22 cellular contexts compared by ENCODE assay signal in genomic region chr4:97106161-97106560, GRCh38.
"Had no signal": no experiment of that assay in that cellular context is flagged by ENCODE, and none has a peak within 500 bp of the region (broad histone marks: within the 10 kb centered on the region; RNA-seq: fewer than 3 reads in every experiment).

No MANE protein-coding gene starts in this region.

- H3K4me1 Mint-ChIP-seq: mesothelial cell of epicardium; naive thymus-derived CD8-positive, alpha-beta T cell; stimulated activated effector memory CD8-positive, alpha-beta T cell treated with anti-CD3 and anti-CD28 coated beads, Interleukin-12 subunit alpha, Interleukin-12 subunit beta, amount 100 ng/mL, for 72 hours had no signal

- H3K4me3 Mint-ChIP-seq: effector memory CD8-positive, alpha-beta T cell; mesothelial cell of epicardium; naive thymus-derived CD8-positive, alpha-beta T cell; nephron progenitor cell; stimulated activated effector memory CD8-positive, alpha-beta T cell treated with anti-CD3 and anti-CD28 coated beads, Interleukin-12 subunit alpha, Interleukin-12 subunit beta, amount 100 ng/mL, for 72 hours had no signal

- DNase-seq: cortex of kidney; effector memory CD8-positive, alpha-beta T cell; gastrocnemius medialis; head of caudate nucleus; kidney; mesenchymal stem cell; naive thymus-derived CD8-positive, alpha-beta T cell; nephron progenitor cell; nucleus accumbens; posterior cingulate gyrus; psoas muscle; right cardiac atrium; sigmoid colon; stimulated activated CD4-positive, alpha-beta T cell treated with anti-CD3 and anti-CD28 coated beads, Interleukin-2, amount 100 ng/mL, for 24 hours; stimulated activated CD4-positive, alpha-beta T cell treated with anti-CD3 and anti-CD28 coated beads, Interleukin-4, amount 100 ng/mL, for 24 hours; stimulated activated naive CD4-positive, alpha-beta T cell treated with Interleukin-2 at 50 U/mL for 16 hours; stomach; thyroid gland; trophoblast cell had no signal

- H3K27me3 Mint-ChIP-seq: effector memory CD8-positive, alpha-beta T cell; naive thymus-derived CD8-positive, alpha-beta T cell had no signal

- H3K36me3 Mint-ChIP-seq: mesothelial cell of epicardium; stimulated activated effector memory CD8-positive, alpha-beta T cell treated with anti-CD3 and anti-CD28 coated beads, Interleukin-12 subunit alpha, Interleukin-12 subunit beta, amount 100 ng/mL, for 72 hours had no signal

- H3K9me3 Mint-ChIP-seq: nephron progenitor cell had no signal

- H3K27ac Mint-ChIP-seq: effector memory CD8-positive, alpha-beta T cell; mesothelial cell of epicardium; naive thymus-derived CD8-positive, alpha-beta T cell; nephron progenitor cell; stimulated activated effector memory CD8-positive, alpha-beta T cell treated with anti-CD3 and anti-CD28 coated beads, Interleukin-12 subunit alpha, Interleukin-12 subunit beta, amount 100 ng/mL, for 72 hours had no signal

- ATAC-seq: effector memory CD8-positive, alpha-beta T cell; gastrocnemius medialis; left lobe of liver; naive thymus-derived CD8-positive, alpha-beta T cell; psoas muscle; right cardiac atrium; stimulated activated effector memory CD8-positive, alpha-beta T cell treated with anti-CD3 and anti-CD28 coated beads, Interleukin-12 subunit alpha, Interleukin-12 subunit beta, amount 100 ng/mL, for 72 hours had no signal
